Comparison of ENCODE assay signal across 17 cellular contexts in genomic region chr1:176745945-176746344, GRCh38.
DNase-seq lines count a peak whose midpoint lies in the region; TF ChIP-seq lines count a peak whose summit lies in the region.
"Had no signal": no experiment of that assay in that cellular context is flagged by ENCODE, and none has a peak within 500 bp of the region (broad histone marks: within the 10 kb centered on the region; RNA-seq: fewer than 3 reads in every experiment).

No MANE protein-coding gene starts in this region.

- H3K4me2 ChIP-seq in fibroblast of lung (ENCODE audit: extremely low read depth, insufficient read depth, low read length): no peak overlapping the region

- H3K27ac ChIP-seq in A673 (ENCODE audit: low read depth, low read length, poor library complexity, severe bottlenecking): no peak overlapping the region
- no peak overlapping the region for H3K27ac ChIP-seq in fibroblast of lung (ENCODE audit: insufficient read depth, low read length)
- H3K27ac ChIP-seq: cardiac muscle cell, epithelial cell of prostate, SJCRH30, transverse colon had no signal

- H3K27me3 ChIP-seq in A673 (replicated peaks; ENCODE audit: insufficient read depth, low read depth, low read length, poor library complexity): peaks cover 38% of the 10 kb centered on the region
- no peaks in the 10 kb centered on the region for H3K27me3 ChIP-seq in fibroblast of lung (ENCODE audit: control insufficient read depth, insufficient read depth, low read length)
- H3K27me3 ChIP-seq: cardiac muscle cell, SJCRH30, transverse colon had no signal

- H3K9ac ChIP-seq in fibroblast of lung (ENCODE audit: insufficient read depth, low read length): no peak overlapping the region

- H3K4me3 ChIP-seq in A673 (ENCODE audit: low read depth, low read length, poor library complexity, severe bottlenecking) (no peak overlapping the region), fibroblast of lung (replicated peaks in 1 of 4; ENCODE audit: control extremely low read depth in 1 of 4, insufficient read depth in 1 of 4, low read depth in 3 of 4, low read length in 4 of 4) (no peak overlapping the region)
- H3K4me3 ChIP-seq: cardiac muscle cell, SJCRH30, transverse colon had no signal

- BruUV-seq in A673 (replicated peaks; lab: Mats Ljungman, UMichigan): no TSS peak

- H3K4me1 ChIP-seq in A673 (ENCODE audit: insufficient read depth, low read length, poor library complexity, severe bottlenecking) (no peaks in the 10 kb centered on the region), fibroblast of lung (ENCODE audit: control insufficient read depth, extremely low read depth, insufficient read depth, low read length) (no peaks in the 10 kb centered on the region)
- H3K4me1 ChIP-seq: SJCRH30, transverse colon had no signal

- TF ChIP-seq CTCF in A673 (conservative IDR thresholded peaks at IDR 0.05; ENCODE audit: low read depth, low read length) (peak; percentile 39), fibroblast of lung (conservative IDR thresholded peaks at IDR 0.05 in 1 of 2, IDR thresholded peaks at IDR 0.05 in 1 of 2; ENCODE audit: low read depth in 1 of 2, low read length in 2 of 2) (peak; percentile 5 to 8)

- H3K9me3 ChIP-seq in A673 (ENCODE audit: low read depth, low read length, poor library complexity, severe bottlenecking) (no peaks in the 10 kb centered on the region), fibroblast of lung (ENCODE audit: control insufficient read depth, insufficient read depth, low read depth, low read length) (no peaks in the 10 kb centered on the region)
- H3K9me3 ChIP-seq: SJCRH30, transverse colon had no signal

- intact Hi-C loops in A673 (cut with micrococcal nuclease; ENCODE audit: unreplicated experiment): no loop called here

- H2AFZ ChIP-seq in fibroblast of lung (ENCODE audit: low read length): no peak overlapping the region

- DNase-seq in A673 (ENCODE audit: low spot score) (peak; percentile 33), EH (ENCODE audit: low read depth) (peak; percentile 18), NCI-H524 treated with DMSO at 0.1 percent for 48 hours (lab: John Stamatoyannopoulos, UW) (peak; percentile 32), fibroblast of lung (ENCODE audit: low read depth in 2 of 2) (no peak), GM19240 (ENCODE audit: insufficient read length, low spot score) (no peak), mucosa of gallbladder (ENCODE audit: low spot score) (no peak), NCI-H2227 treated with DMSO at 0.1 percent for 48 hours (lab: John Stamatoyannopoulos, UW) (no peak)
- no peak for DNase-seq in stimulated activated CD4-positive, alpha-beta T cell treated with anti-CD3 and anti-CD28 coated beads, Interleukin-12 subunit alpha, Interleukin-12 subunit beta, amount 100 ng/mL, for 4 hours
- DNase-seq: activated CD4-positive, alpha-beta T cell treated with anti-CD3 and anti-CD28 coated beads for 4 hours; activated effector memory CD4-positive, alpha-beta T cell treated with anti-CD3 and anti-CD28 coated beads, Interleukin-2, amount 50 U/mL, for 16 hours; CD4-positive, CD25-positive, alpha-beta regulatory T cell; naive B cell; NCI-H1436 treated with DMSO at 0.1 percent for 48 hours; transverse colon had no signal

- H4K20me1 ChIP-seq in fibroblast of lung (ENCODE audit: control insufficient read depth, extremely low read depth, insufficient read depth, low read length): no peaks in the 10 kb centered on the region

- H3K79me2 ChIP-seq in fibroblast of lung (ENCODE audit: control insufficient read depth, insufficient read depth, low read length): no peaks in the 10 kb centered on the region

- H3K36me3 ChIP-seq in A673 (ENCODE audit: insufficient read depth, low read length, poor library complexity, severe bottlenecking): no peaks in the 10 kb centered on the region
- no peaks in the 10 kb centered on the region for H3K36me3 ChIP-seq in fibroblast of lung (ENCODE audit: control insufficient read depth, insufficient read depth, low read length)
- H3K36me3 ChIP-seq: cardiac muscle cell, SJCRH30, transverse colon had no signal

- POLR2A ChIA-PET in A673 (lab: Charles Lee; ENCODE audit: low non-redundant PET): no interaction called here

- CTCF ChIA-PET in A673 (lab: Charles Lee): no interaction called here

Comparison
In these comparisons a context has a peak if more than half of its experiments do, and no peak if none do; other contexts are left out.
1. DNase-seq: peak in A673 (single experiment), EH (single experiment) and NCI-H524 treated with DMSO at 0.1 percent for 48 hours (single experiment); none in fibroblast of lung (0 of 2), GM19240 (single experiment), mucosa of gallbladder (single experiment), NCI-H2227 treated with DMSO at 0.1 percent for 48 hours (single experiment) and stimulated activated CD4-positive, alpha-beta T cell treated with anti-CD3 and anti-CD28 coated beads, Interleukin-12 subunit alpha, Interleukin-12 subunit beta, amount 100 ng/mL, for 4 hours (single experiment).